ENCODE assay signal across 14 cellular contexts in genomic region chr12:8188088-8188487, GRCh38. TPM values are rescaled to one million over a fixed set of nuclear protein-coding genes. Genes with fewer than 3 reads are reported as not detected.
"Had no signal": no experiment of that assay in that cellular context is flagged by ENCODE, and none has a peak within 500 bp of the region (broad histone marks: within the 10 kb centered on the region; RNA-seq: fewer than 3 reads in every experiment).

No MANE protein-coding gene starts in this region.

RNA-seq across cellular contexts. Expression of gene ZNF705A, which starts 31.3 kb away (rescaled TPM):
- total RNA-seq: activated CD4-positive, alpha-beta memory T cell treated with anti-CD3 and anti-CD28 coated beads for 36 hours; activated CD4-positive, alpha-beta T cell treated with anti-CD3 and anti-CD28 coated beads for 36 hours; activated naive CD4-positive, alpha-beta T cell treated with anti-CD3 and anti-CD28 coated beads for 36 hours; activated naive CD4-positive, alpha-beta T cell treated with anti-CD3 and anti-CD28 coated beads, Interleukin-2, amount 50 U/mL, for 72 hours; activated T-cell treated with anti-CD3 and anti-CD28 coated beads, Interleukin-2, amount 50 U/mL, for 4 hours; activated T-helper 1 cell treated with anti-CD3 and anti-CD28 coated beads, Interleukin-12 subunit alpha, Interleukin-12 subunit beta, Interleukin-2, Interleukin-4 antibody, amounts not matched to agents 30 ng/mL and 10 ng/mL and 1 ng/mL, durations not matched to agents 14 hours and 24 hours and 36 hours; adrenal gland; astrocyte; body of pancreas; breast epithelium; cardiac septum; NCI-H460; Right ventricle myocardium superior; WTC11 had no signal
- polyA plus RNA-seq: adrenal gland had no signal

RNA-seq across cellular contexts. Expression of gene FAM90A1, which starts 39.3 kb away (rescaled TPM):
- total RNA-seq: astrocyte, cardiac septum, NCI-H460, Right ventricle myocardium superior had no signal
